2 cellular contexts compared by ENCODE assay signal in genomic region chr1:19313636-19313959, GRCh38.
TF ChIP-seq lines count a peak whose summit lies in the region.

No MANE protein-coding gene starts in this region.

TF ChIP-seq in GM23338, 12 proteins besides CTCF, POLR2A, EP300 and RAD21:
- no peak for TF ChIP-seq ZNF114 (CRISPR knock-in tag; IDR thresholded peaks at IDR 0.05)
- TF ChIP-seq POLR2AphosphoS5 (IDR thresholded peaks at IDR 0.05; ENCODE audit: low read depth) = no peak
- TF ChIP-seq REST (IDR thresholded peaks at IDR 0.05; ENCODE audit: unreplicated experiment) = no peak
- TF ChIP-seq ZNF331 (CRISPR knock-in tag; IDR thresholded peaks at IDR 0.05; ENCODE audit: low read depth) = no peak
- no peak for TF ChIP-seq STAT1 (IDR thresholded peaks at IDR 0.05; ENCODE audit: unreplicated experiment)
- no peak for TF ChIP-seq EZH2phosphoT487 (IDR thresholded peaks at IDR 0.05; ENCODE audit: unreplicated experiment)
- no peak for TF ChIP-seq ETS1 (IDR thresholded peaks at IDR 0.05)
- no peak for TF ChIP-seq EZH2 (IDR thresholded peaks at IDR 0.05; ENCODE audit: low read depth, unreplicated experiment)
- no peak for TF ChIP-seq JUNB (IDR thresholded peaks at IDR 0.05; ENCODE audit: unreplicated experiment)
TF ChIP-seq in GM23338: peak in this region for 0.

TF ChIP-seq in K562, 482 proteins besides CTCF, POLR2A, EP300 and RAD21 (continues in another document):
- peak; percentile 73 for TF ChIP-seq USF1 (CRISPR knock-in tag; IDR thresholded peaks at IDR 0.05)
- TF ChIP-seq RBFOX2 (IDR thresholded peaks at IDR 0.05; ENCODE audit: low read depth, low read length) = no peak
- TF ChIP-seq NFYB (IDR thresholded peaks at IDR 0.05; ENCODE audit: extremely low read depth, insufficient read length) = no peak
- no peak for TF ChIP-seq HDAC6 (IDR thresholded peaks at IDR 0.05; ENCODE audit: low read depth, low read length)
- no peak for TF ChIP-seq HNRNPH1 (optimal IDR thresholded peaks at IDR 0.05; ENCODE audit: low read depth, low read length)
- TF ChIP-seq TAL1 (IDR thresholded peaks at IDR 0.05) = no peak; the same call in 1 of the 2 replicates
- TF ChIP-seq GABPB2 (CRISPR knock-in tag; conservative IDR thresholded peaks at IDR 0.05) = no peak
- TF ChIP-seq SRSF7 (optimal IDR thresholded peaks at IDR 0.05; ENCODE audit: low read depth, low read length) = no peak
- TF ChIP-seq GTF2E2 (tag; IDR thresholded peaks at IDR 0.05) = no peak
- TF ChIP-seq PCBP2 (IDR thresholded peaks at IDR 0.05; ENCODE audit: low read depth, low read length, poor library complexity, severe bottlenecking) = no peak
- TF ChIP-seq NFE2 (IDR thresholded peaks at IDR 0.05; ENCODE audit: low read depth) = peak; percentile 63; the same call in 1 of the 2 replicates
- TF ChIP-seq ATF7 (IDR thresholded peaks at IDR 0.05) = no peak
- TF ChIP-seq CREM (IDR thresholded peaks at IDR 0.05; ENCODE audit: low read depth) = no peak
- no peak for TF ChIP-seq XRCC4 (IDR thresholded peaks at IDR 0.05; ENCODE audit: extremely low read depth, insufficient read depth, insufficient read length)
- TF ChIP-seq BRD9 (IDR thresholded peaks at IDR 0.05; ENCODE audit: low read depth, partially characterized antibody) = no peak
- no peak for TF ChIP-seq CHD7 (IDR thresholded peaks at IDR 0.05; ENCODE audit: low read depth, low read length)
- no peak for TF ChIP-seq ZNF699 (CRISPR knock-in tag; IDR thresholded peaks at IDR 0.05; ENCODE audit: insufficient replicate concordance)
- no peak for TF ChIP-seq IRF1 (CRISPR knock-in tag; IDR thresholded peaks at IDR 0.05; ENCODE audit: borderline replicate concordance)
- no peak for TF ChIP-seq PHTF2 (CRISPR knock-in tag; IDR thresholded peaks at IDR 0.05)
- TF ChIP-seq SPI1 (IDR thresholded peaks at IDR 0.05; ENCODE audit: borderline replicate concordance, low read depth, low read length) = no peak
- TF ChIP-seq NFE2L1 (tag; IDR thresholded peaks at IDR 0.05; ENCODE audit: borderline replicate concordance, low read depth) = no peak
- TF ChIP-seq ZNF695 (CRISPR knock-in tag; IDR thresholded peaks at IDR 0.05) = no peak
- TF ChIP-seq JUND (IDR thresholded peaks at IDR 0.05; ENCODE audit: borderline replicate concordance, low read depth, low read length) = peak; percentile 36; the same call in 1 of the 2 replicates
- no peak for TF ChIP-seq JUND (tag; IDR thresholded peaks at IDR 0.05; ENCODE audit: borderline replicate concordance, low read depth, low read length)
- no peak for TF ChIP-seq ZNF134 (CRISPR knock-in tag; conservative IDR thresholded peaks at IDR 0.05)
- no peak for TF ChIP-seq ZNF512 (tag; IDR thresholded peaks at IDR 0.05)
- no peak for TF ChIP-seq NR0B1 (IDR thresholded peaks at IDR 0.05; ENCODE audit: partially characterized antibody)
- TF ChIP-seq FIP1L1 (IDR thresholded peaks at IDR 0.05; ENCODE audit: low read depth, low read length, poor library complexity, severe bottlenecking) = no peak
- no peak for TF ChIP-seq POLR3G (IDR thresholded peaks at IDR 0.05; ENCODE audit: extremely low read depth, insufficient read length, insufficient replicate concordance)
- TF ChIP-seq ARID3B (CRISPR knock-in tag; IDR thresholded peaks at IDR 0.05; ENCODE audit: borderline replicate concordance) = no peak
- no peak for TF ChIP-seq STAT5B (CRISPR knock-in tag; IDR thresholded peaks at IDR 0.05)
- no peak for TF ChIP-seq CREB5 (CRISPR knock-in tag; IDR thresholded peaks at IDR 0.05)
- TF ChIP-seq TBL1XR1 (IDR thresholded peaks at IDR 0.05; ENCODE audit: low read length in 2 of 2) = 0 out of 4 replicates have a peak, but pooled peaks of 1 of the 2 experiments have one; percentile 31
- TF ChIP-seq ZNF232 (CRISPR knock-in tag; IDR thresholded peaks at IDR 0.05) = no peak
- TF ChIP-seq NR1H2 (CRISPR knock-in tag; IDR thresholded peaks at IDR 0.05) = no peak
- TF ChIP-seq ZNF316 (IDR thresholded peaks at IDR 0.05) = peak; percentile 41
- TF ChIP-seq STAT5A (IDR thresholded peaks at IDR 0.05; ENCODE audit: borderline replicate concordance, low read length) = 0 out of 2 replicates have a peak, but pooled peaks have one; percentile 22
- TF ChIP-seq JUNB (CRISPR knock-in tag; conservative IDR thresholded peaks at IDR 0.05) = no peak
- TF ChIP-seq GATAD2A (IDR thresholded peaks at IDR 0.05) = no peak; the same call in 1 of the 2 replicates
- TF ChIP-seq RUNX1 (IDR thresholded peaks at IDR 0.05; ENCODE audit: low read depth) = no peak
- peak; percentile 14; the same call in 1 of the 2 replicates for TF ChIP-seq DMBX1 (CRISPR knock-in tag; IDR thresholded peaks at IDR 0.05; ENCODE audit: borderline replicate concordance)
